In genomic region chr10:86340991-86341260, GRCh38 we compare ENCODE assay signal across 26 cellular contexts. TPM values are rescaled to one million over a fixed set of nuclear protein-coding genes. Genes with fewer than 3 reads are reported as not detected.
"Had no signal": no experiment of that assay in that cellular context is flagged by ENCODE, and none has a peak within 500 bp of the region (broad histone marks: within the 10 kb centered on the region; RNA-seq: fewer than 3 reads in every experiment).

No MANE protein-coding gene starts in this region.

- H3K27ac Mint-ChIP-seq: activated CD8-positive, alpha-beta memory T cell treated with anti-CD3 and anti-CD28 coated beads, Interleukin-2, amount 10 ng/mL, durations not matched to agents 7 days and 5 days; activated CD8-positive, alpha-beta T cell treated with anti-CD3 and anti-CD28 coated beads, Interleukin-2, amount 10 ng/mL, durations not matched to agents 7 days and 5 days; activated naive CD8-positive, alpha-beta T cell; T-helper 1 cell treated with Interleukin-12 subunit alpha and Interleukin-12 subunit beta and Interleukin-4 antibody, amounts not matched to agents 30 μg/mL and 1 μg/mL, for 36 hours had no signal

- H3K4me1 ChIP-seq: parathyroid adenoma, right atrium auricular region, testis had no signal

- H3K9me3 ChIP-seq: left ventricle myocardium inferior, right atrium auricular region, testis had no signal

- H3K27me3 Mint-ChIP-seq: activated CD8-positive, alpha-beta memory T cell treated with anti-CD3 and anti-CD28 coated beads, Interleukin-2, amount 10 ng/mL, durations not matched to agents 7 days and 5 days had no signal

- H3K4me3 Mint-ChIP-seq: activated CD8-positive, alpha-beta memory T cell treated with anti-CD3 and anti-CD28 coated beads, Interleukin-2, amount 10 ng/mL, durations not matched to agents 7 days and 5 days; activated CD8-positive, alpha-beta T cell treated with anti-CD3 and anti-CD28 coated beads, Interleukin-2, amount 10 ng/mL, durations not matched to agents 7 days and 5 days; activated naive CD8-positive, alpha-beta T cell; nephron; T-helper 1 cell treated with Interleukin-12 subunit alpha and Interleukin-12 subunit beta and Interleukin-4 antibody, amounts not matched to agents 30 μg/mL and 1 μg/mL, for 36 hours had no signal

- H3K27ac ChIP-seq: coronary artery, left ventricle myocardium inferior, parathyroid adenoma, right atrium auricular region, testis, VCaP had no signal

- H3K4me3 ChIP-seq: coronary artery, dorsolateral prefrontal cortex, left ventricle myocardium inferior, lung, right atrium auricular region, testis had no signal

- DNase-seq: activated CD4-positive, alpha-beta T cell treated with anti-CD3 and anti-CD28 coated beads for 1 hour; activated CD8-positive, alpha-beta memory T cell treated with anti-CD3 and anti-CD28 coated beads, Interleukin-2, amount 10 ng/mL, durations not matched to agents 7 days and 5 days; activated CD8-positive, alpha-beta T cell treated with anti-CD3 and anti-CD28 coated beads, Interleukin-2, amount 10 ng/mL, durations not matched to agents 7 days and 5 days; activated effector memory CD4-positive, alpha-beta T cell treated with Interleukin-2 at 50 U/mL for 16 hours; activated naive CD4-positive, alpha-beta T cell treated with Interleukin-2 at 50 U/mL for 16 hours; effector memory CD4-positive, alpha-beta T cell; islet precursor cell; left ventricle myocardium inferior; mesendoderm; nucleus accumbens; stimulated activated CD4-positive, alpha-beta T cell treated with anti-CD3 and anti-CD28 coated beads, Interleukin-2, amount 100 ng/mL, for 48 hours; stimulated activated naive CD4-positive, alpha-beta T cell treated with Interleukin-2 at 50 U/mL for 16 hours; SW 1271; T-helper 9 cell; testis had no signal

- ATAC-seq: activated CD8-positive, alpha-beta memory T cell treated with anti-CD3 and anti-CD28 coated beads, Interleukin-2, amount 10 ng/mL, durations not matched to agents 7 days and 5 days; activated CD8-positive, alpha-beta T cell treated with anti-CD3 and anti-CD28 coated beads, Interleukin-2, amount 10 ng/mL, durations not matched to agents 7 days and 5 days had no signal

- H3K9me3 Mint-ChIP-seq: nephron; T-helper 1 cell treated with Interleukin-12 subunit alpha and Interleukin-12 subunit beta and Interleukin-4 antibody, amounts not matched to agents 30 μg/mL and 1 μg/mL, for 36 hours had no signal

- H3K9ac ChIP-seq: parathyroid adenoma had no signal

- H3K27me3 ChIP-seq: dorsolateral prefrontal cortex, right atrium auricular region, testis had no signal

- H3K36me3 ChIP-seq: left ventricle myocardium inferior, right atrium auricular region had no signal

- H3K36me3 Mint-ChIP-seq: activated CD8-positive, alpha-beta memory T cell treated with anti-CD3 and anti-CD28 coated beads, Interleukin-2, amount 10 ng/mL, durations not matched to agents 7 days and 5 days; activated naive CD8-positive, alpha-beta T cell had no signal

- H2AFZ ChIP-seq: parathyroid adenoma had no signal

- H3K79me2 ChIP-seq: parathyroid adenoma had no signal

RNA-seq across cellular contexts. Expression of gene GRID1, which starts 25.7 kb away (rescaled TPM):
- total RNA-seq: activated CD8-positive, alpha-beta memory T cell treated with anti-CD3 and anti-CD28 coated beads, Interleukin-2, amount 10 ng/mL, durations not matched to agents 7 days and 5 days; activated CD8-positive, alpha-beta T cell treated with anti-CD3 and anti-CD28 coated beads, Interleukin-2, amount 10 ng/mL, durations not matched to agents 7 days and 5 days; mononuclear cell; pulmonary artery endothelial cell had no signal
